Comparison of ENCODE assay signal across 1 cellular context in the genomic region with DNA sequence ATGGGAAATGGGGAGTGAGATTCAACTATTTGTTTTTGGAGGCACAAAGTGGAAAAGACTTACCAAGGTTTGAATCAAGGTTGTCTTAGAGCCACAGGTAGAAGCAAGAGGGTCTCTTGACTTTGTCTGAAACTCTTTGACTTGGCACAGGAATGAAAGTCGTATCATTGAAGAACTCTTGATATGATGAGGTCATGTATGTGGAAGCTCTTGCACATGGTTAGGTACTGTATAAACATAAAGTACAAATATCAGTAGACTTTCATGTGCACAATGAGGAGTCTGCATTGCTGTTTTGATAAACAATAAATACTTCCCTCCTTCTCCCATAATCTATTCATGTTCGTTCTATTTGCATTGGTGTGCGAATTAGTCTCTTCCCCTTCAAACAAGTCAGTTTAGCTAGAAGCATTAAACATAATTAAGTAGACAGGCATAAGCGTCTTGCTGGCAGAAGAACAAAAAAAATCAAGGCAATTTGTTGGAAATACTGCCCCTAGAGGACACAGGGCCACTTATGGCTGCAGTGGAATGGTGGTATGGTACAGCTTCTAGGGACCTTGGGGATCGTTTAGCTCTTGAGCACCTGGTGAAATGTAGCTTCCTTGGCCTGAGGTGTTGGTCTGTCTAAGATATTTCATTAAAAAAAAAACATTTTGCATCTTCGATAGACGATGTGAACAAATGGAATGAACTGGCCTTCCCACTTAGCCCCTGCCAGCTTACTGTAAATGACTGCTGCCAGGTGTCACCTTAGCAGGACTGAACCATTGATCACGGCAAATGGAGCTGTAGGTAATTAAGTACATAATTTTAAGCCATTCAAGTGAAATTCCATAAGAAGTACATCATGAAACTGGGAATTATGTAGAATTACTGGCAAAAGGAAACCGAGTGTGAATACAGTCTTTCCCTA.
TF ChIP-seq lines count a peak whose summit lies in the region.

No MANE protein-coding gene starts in this region.

TF ChIP-seq in GM23338, 12 proteins besides CTCF, POLR2A, EP300 and RAD21 (continued from another document):
- TF ChIP-seq NANOG (IDR thresholded peaks at IDR 0.05; ENCODE audit: borderline replicate concordance), result no peak
- TF ChIP-seq, protein P1, sequence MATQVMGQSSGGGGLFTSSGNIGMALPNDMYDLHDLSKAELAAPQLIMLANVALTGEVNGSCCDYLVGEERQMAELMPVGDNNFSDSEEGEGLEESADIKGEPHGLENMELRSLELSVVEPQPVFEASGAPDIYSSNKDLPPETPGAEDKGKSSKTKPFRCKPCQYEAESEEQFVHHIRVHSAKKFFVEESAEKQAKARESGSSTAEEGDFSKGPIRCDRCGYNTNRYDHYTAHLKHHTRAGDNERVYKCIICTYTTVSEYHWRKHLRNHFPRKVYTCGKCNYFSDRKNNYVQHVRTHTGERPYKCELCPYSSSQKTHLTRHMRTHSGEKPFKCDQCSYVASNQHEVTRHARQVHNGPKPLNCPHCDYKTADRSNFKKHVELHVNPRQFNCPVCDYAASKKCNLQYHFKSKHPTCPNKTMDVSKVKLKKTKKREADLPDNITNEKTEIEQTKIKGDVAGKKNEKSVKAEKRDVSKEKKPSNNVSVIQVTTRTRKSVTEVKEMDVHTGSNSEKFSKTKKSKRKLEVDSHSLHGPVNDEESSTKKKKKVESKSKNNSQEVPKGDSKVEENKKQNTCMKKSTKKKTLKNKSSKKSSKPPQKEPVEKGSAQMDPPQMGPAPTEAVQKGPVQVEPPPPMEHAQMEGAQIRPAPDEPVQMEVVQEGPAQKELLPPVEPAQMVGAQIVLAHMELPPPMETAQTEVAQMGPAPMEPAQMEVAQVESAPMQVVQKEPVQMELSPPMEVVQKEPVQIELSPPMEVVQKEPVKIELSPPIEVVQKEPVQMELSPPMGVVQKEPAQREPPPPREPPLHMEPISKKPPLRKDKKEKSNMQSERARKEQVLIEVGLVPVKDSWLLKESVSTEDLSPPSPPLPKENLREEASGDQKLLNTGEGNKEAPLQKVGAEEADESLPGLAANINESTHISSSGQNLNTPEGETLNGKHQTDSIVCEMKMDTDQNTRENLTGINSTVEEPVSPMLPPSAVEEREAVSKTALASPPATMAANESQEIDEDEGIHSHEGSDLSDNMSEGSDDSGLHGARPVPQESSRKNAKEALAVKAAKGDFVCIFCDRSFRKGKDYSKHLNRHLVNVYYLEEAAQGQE (IDR thresholded peaks at IDR 0.05; ENCODE audit: unreplicated experiment), result no peak
- no peak for TF ChIP-seq POLR2AphosphoS5 (IDR thresholded peaks at IDR 0.05; ENCODE audit: low read depth)
- TF ChIP-seq, protein P2, sequence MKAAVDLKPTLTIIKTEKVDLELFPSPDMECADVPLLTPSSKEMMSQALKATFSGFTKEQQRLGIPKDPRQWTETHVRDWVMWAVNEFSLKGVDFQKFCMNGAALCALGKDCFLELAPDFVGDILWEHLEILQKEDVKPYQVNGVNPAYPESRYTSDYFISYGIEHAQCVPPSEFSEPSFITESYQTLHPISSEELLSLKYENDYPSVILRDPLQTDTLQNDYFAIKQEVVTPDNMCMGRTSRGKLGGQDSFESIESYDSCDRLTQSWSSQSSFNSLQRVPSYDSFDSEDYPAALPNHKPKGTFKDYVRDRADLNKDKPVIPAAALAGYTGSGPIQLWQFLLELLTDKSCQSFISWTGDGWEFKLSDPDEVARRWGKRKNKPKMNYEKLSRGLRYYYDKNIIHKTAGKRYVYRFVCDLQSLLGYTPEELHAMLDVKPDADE (IDR thresholded peaks at IDR 0.05), result no peak
- TF ChIP-seq EZH2 (IDR thresholded peaks at IDR 0.05; ENCODE audit: low read depth, unreplicated experiment), result no peak
TF ChIP-seq in GM23338: peak in this region for 0.
